Comparison of ENCODE assay signal across 13 cellular contexts in the genomic region with DNA sequence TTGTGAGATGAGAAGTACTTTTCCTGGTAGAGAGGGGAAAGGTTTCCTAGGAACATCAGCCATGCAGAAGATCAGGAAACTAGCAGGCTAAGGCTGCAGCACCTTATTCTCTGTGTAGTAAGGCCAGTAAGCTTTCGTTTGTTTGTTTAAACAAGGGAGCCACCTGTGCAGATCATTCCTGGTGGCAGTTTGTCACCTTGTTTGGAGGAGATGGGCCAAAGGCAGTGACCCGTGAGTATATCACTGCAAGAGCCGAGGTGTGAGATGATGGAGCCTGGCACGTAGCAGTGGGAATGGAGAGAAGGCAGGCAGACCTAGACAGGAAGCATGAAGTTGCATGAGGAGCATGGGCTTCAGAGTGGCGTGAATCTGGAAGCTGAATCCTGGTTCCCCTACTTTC. TPM values are rescaled to one million over a fixed set of nuclear protein-coding genes. Genes with fewer than 3 reads are reported as not detected.
DNase-seq lines count a peak whose midpoint lies in the region; ATAC-seq and TF ChIP-seq lines count a peak whose summit lies in the region.
"Had no signal": no experiment of that assay in that cellular context is flagged by ENCODE, and none has a peak within 500 bp of the region (broad histone marks: within the 10 kb centered on the region; RNA-seq: fewer than 3 reads in every experiment).

No MANE protein-coding gene starts in this region.

- no peak for TF ChIP-seq POLR2A in prostate gland (IDR thresholded peaks at IDR 0.05)

- POLR2A ChIA-PET in A673 (lab: Charles Lee; ENCODE audit: low non-redundant PET), result no interaction called here
- POLR2A ChIA-PET in activated CD4-positive, alpha-beta memory T cell treated with anti-CD3 and anti-CD28 coated beads for 36 hours (lab: Charles Lee), result interaction anchor here (1.1 to 4.3 kb wide), 3 partner anchors 9 to 53 kb away, joined by 3 to 27 read pairs (median 23); a partner anchor contains a TSS

- H3K4me1 ChIP-seq in A673 (ENCODE audit: insufficient read depth, low read length, poor library complexity, severe bottlenecking) (peaks cover 50% of the 10 kb centered on the region), prostate gland (replicated peaks) (peaks cover 9% of the 10 kb centered on the region)

- CTCF ChIA-PET in A673 (lab: Charles Lee), result no interaction called here
- CTCF ChIA-PET in activated CD4-positive, alpha-beta memory T cell treated with anti-CD3 and anti-CD28 coated beads for 36 hours (lab: Charles Lee), result interaction anchor here (0.9 to 4.8 kb wide), 8 partner anchors 10 to 360 kb away, joined by 3 to 24 read pairs (median 4); no protein-coding TSS in a partner anchor

- H3K27me3 ChIP-seq in A673 (replicated peaks; ENCODE audit: insufficient read depth, low read depth, low read length, poor library complexity) (no peaks in the 10 kb centered on the region), prostate gland (replicated peaks; ENCODE audit: insufficient read depth) (no peaks in the 10 kb centered on the region)
- H3K27me3 ChIP-seq: dorsolateral prefrontal cortex, foreskin keratinocyte, transverse colon had no signal

- H3K9me3 ChIP-seq in A673 (ENCODE audit: low read depth, low read length, poor library complexity, severe bottlenecking) (no peaks in the 10 kb centered on the region), prostate gland (no peaks in the 10 kb centered on the region)
- H3K9me3 ChIP-seq: Caco-2, transverse colon had no signal

- H3K4me3 ChIP-seq in A673 (ENCODE audit: low read depth, low read length, poor library complexity, severe bottlenecking), result no peak overlapping the region
- no peak overlapping the region for H3K4me3 ChIP-seq in prostate gland
- H3K4me3 ChIP-seq: dorsolateral prefrontal cortex, transverse colon had no signal

- H3K4me1 Mint-ChIP-seq in activated CD4-positive, alpha-beta memory T cell treated with anti-CD3 and anti-CD28 coated beads for 36 hours (ENCODE audit: low read depth), result peaks cover 47% of the 10 kb centered on the region

- H3K27ac ChIP-seq in A673 (ENCODE audit: low read depth, low read length, poor library complexity, severe bottlenecking), result peak overlapping the region; percentile 93
- no peak overlapping the region for H3K27ac ChIP-seq in prostate gland

- peak overlapping the region; percentile 84 for H3K27ac Mint-ChIP-seq in activated CD4-positive, alpha-beta memory T cell treated with anti-CD3 and anti-CD28 coated beads for 36 hours

- no TSS peak for BruUV-seq in A673 (replicated peaks; lab: Mats Ljungman, UMichigan)

- H3K36me3 ChIP-seq in A673 (ENCODE audit: insufficient read depth, low read length, poor library complexity, severe bottlenecking), result no peaks in the 10 kb centered on the region
- H3K36me3 ChIP-seq in prostate gland, result no peaks in the 10 kb centered on the region
- H3K36me3 ChIP-seq: transverse colon had no signal

- no peak for TF ChIP-seq CTCF in A673 (conservative IDR thresholded peaks at IDR 0.05; ENCODE audit: low read depth, low read length)
- TF ChIP-seq CTCF in prostate gland (IDR thresholded peaks at IDR 0.05), result no peak

- H3K4me3 Mint-ChIP-seq in activated CD4-positive, alpha-beta memory T cell treated with anti-CD3 and anti-CD28 coated beads for 36 hours, result no peak overlapping the region

- intact Hi-C loops in A673 (cut with micrococcal nuclease; ENCODE audit: unreplicated experiment) (no loop called here), prostate gland (cut with DNase I) (no loop called here)
- intact Hi-C loops in activated CD4-positive, alpha-beta memory T cell treated with anti-CD3 and anti-CD28 coated beads for 36 hours (cut with micrococcal nuclease), result loop anchor here (1.0 to 2.0 kb wide), 3 partner anchors 15 to 54 kb away; a partner anchor contains a TSS

- no peaks in the 10 kb centered on the region for H3K9me3 Mint-ChIP-seq in activated CD4-positive, alpha-beta memory T cell treated with anti-CD3 and anti-CD28 coated beads for 36 hours

- 80% methylated on average over 5 of the region's 5 CpGs for WGBS in prostate gland

- peaks cover 13% of the 10 kb centered on the region for H3K36me3 Mint-ChIP-seq in activated CD4-positive, alpha-beta memory T cell treated with anti-CD3 and anti-CD28 coated beads for 36 hours

- H3K27me3 Mint-ChIP-seq in activated CD4-positive, alpha-beta memory T cell treated with anti-CD3 and anti-CD28 coated beads for 36 hours, result no peaks in the 10 kb centered on the region

- DNase-seq in A673 (ENCODE audit: low spot score) (no peak), COR-L47 (lab: John Stamatoyannopoulos, UW) (peak; percentile 15), kidney tubule cell (ENCODE audit: low spot score) (peak; percentile 38), Ammon's horn (ENCODE audit: low spot score) (no peak), prostate gland (ENCODE audit: low spot score) (no peak), DMS 273 treated with DMSO at 0.1 percent for 48 hours (lab: John Stamatoyannopoulos, UW) (no peak)
- DNase-seq in activated CD4-positive, alpha-beta memory T cell treated with anti-CD3 and anti-CD28 coated beads for 36 hours, result no peak
- DNase-seq: Caco-2, dorsolateral prefrontal cortex, foreskin keratinocyte, NCI-H1105, transverse colon had no signal

- ATAC-seq in HG03354 (IDR thresholded peaks at IDR 0.05; ENCODE audit: poor library complexity, severe bottlenecking, unreplicated experiment), result no peak
- ATAC-seq: foreskin keratinocyte had no signal

RNA-seq across cellular contexts. Expression of a gene that starts 19.6 kb away (rescaled TPM):
- total RNA-seq in A673 (2021), result 30.9 and 33.8 TPM in 2 replicates
- 10 to 100 TPM; 30.5 to 33.6 TPM for total RNA-seq in activated CD4-positive, alpha-beta memory T cell treated with anti-CD3 and anti-CD28 coated beads for 36 hours
- total RNA-seq in prostate gland, result 10 to 100 TPM; 25.2 to 66.5 TPM

Comparison
In these comparisons a context has a peak if more than half of its experiments do, and no peak if none do; other contexts are left out.
1. DNase-seq: peak in COR-L47 (single experiment) and kidney tubule cell (single experiment); none in A673 (single experiment), activated CD4-positive, alpha-beta memory T cell treated with anti-CD3 and anti-CD28 coated beads for 36 hours (single experiment), Ammon's horn (single experiment), prostate gland (single experiment) and DMS 273 treated with DMSO at 0.1 percent for 48 hours (single experiment).